Comparison of ENCODE assay signal across 21 cellular contexts in the genomic region with DNA sequence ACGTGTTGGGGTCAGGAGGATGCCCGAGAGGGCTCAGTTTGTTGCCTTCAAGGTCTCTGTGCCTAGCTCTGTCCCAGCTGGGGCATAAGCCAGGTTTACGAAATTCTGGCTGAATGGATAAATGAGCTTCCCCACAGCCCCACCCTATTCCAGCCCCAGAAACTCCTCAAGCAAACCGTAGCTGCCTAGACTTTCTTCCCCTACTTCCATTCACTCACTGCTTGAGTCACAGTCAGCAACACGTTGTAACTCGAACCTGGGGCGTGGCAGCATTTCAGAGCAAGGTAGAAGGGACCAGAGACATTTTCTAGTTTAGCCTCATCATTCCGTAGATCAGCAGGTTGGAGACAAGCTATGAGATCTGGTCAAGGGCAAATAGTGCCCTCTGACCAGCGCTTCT. TPM values are rescaled to one million over a fixed set of nuclear protein-coding genes. Genes with fewer than 3 reads are reported as not detected.
DNase-seq lines count a peak whose midpoint lies in the region; ATAC-seq, FAIRE-seq and TF ChIP-seq lines count a peak whose summit lies in the region.
"Had no signal": no experiment of that assay in that cellular context is flagged by ENCODE, and none has a peak within 500 bp of the region (broad histone marks: within the 10 kb centered on the region; RNA-seq: fewer than 3 reads in every experiment).

No MANE protein-coding gene starts in this region.

- H3K36me3 ChIP-seq in H1 (ENCODE audit: control insufficient read depth in 2 of 4, insufficient read depth in 4 of 4, low read length in 3 of 4) (no peaks in the 10 kb centered on the region), mucosa of descending colon (ENCODE audit: low read depth) (no peaks in the 10 kb centered on the region)
- H3K36me3 ChIP-seq: heart right ventricle, uterus had no signal

- no peak overlapping the region for H3K56ac ChIP-seq in H1 (replicated peaks; ENCODE audit: insufficient read length, low read depth, low read length)

- no peak overlapping the region; the same call in 1 of the 2 replicates for H2BK20ac ChIP-seq in H1 (ENCODE audit: low read length)

- no peaks in the 10 kb centered on the region for H3K79me2 ChIP-seq in H1 (ENCODE audit: control insufficient read depth in 1 of 2, insufficient read depth in 2 of 2, low read length in 2 of 2)

- H4K20me1 ChIP-seq in H1 (replicated peaks in 1 of 2; ENCODE audit: control insufficient read depth in 1 of 2, insufficient read depth in 2 of 2, low read length in 2 of 2), result peaks cover 0 to 3% of the 10 kb centered on the region in 2 experiments

- no peak overlapping the region for H4K5ac ChIP-seq in H1 (ENCODE audit: insufficient read length, low read depth, low read length)

- DNase-seq in Daoy (ENCODE audit: low read depth), result peak; percentile 11
- DNase-seq in LoVo (ENCODE audit: low spot score), result peak; percentile 25
- DNase-seq in H1 (ENCODE audit: low read depth in 1 of 2, low spot score in 2 of 2), result no peak
- no peak for DNase-seq in mucosa of descending colon
- no peak for DNase-seq in SW 1271 (lab: John Stamatoyannopoulos, UW)
- no peak for DNase-seq in HuH-7 (ENCODE audit: low spot score)
- DNase-seq: activated CD4-positive, alpha-beta memory T cell treated with anti-CD3 and anti-CD28 coated beads for 36 hours; activated naive CD8-positive, alpha-beta T cell treated with anti-CD3 and anti-CD28 coated beads, Interleukin-2, amount 10 ng/mL, durations not matched to agents 7 days and 5 days; body of pancreas; GDM1; heart right ventricle; NCI-H1105 treated with DMSO at 0.1 percent for 48 hours; NCI-H2107; NCI-H524 treated with DMSO at 0.1 percent for 48 hours; posterior cingulate gyrus; substantia nigra; T1000; uterus had no signal

- 71% methylated on average over 9 of the region's 9 CpGs; no CpG with 5 or more reads in 1 of the 2 experiments for WGBS in H1 (ENCODE audit: extremely low coverage in 1 of 2, insufficient coverage in 1 of 2, insufficient read length in 1 of 2, insufficient replicate concordance in 2 of 2, low coverage in 1 of 2, low lambda C conversion rate in 2 of 2, missing lambda C conversion rate in 1 of 2), 2 experiments

- H3K23ac ChIP-seq in H1 (ENCODE audit: insufficient read length), result no peak overlapping the region

- no peaks in the 10 kb centered on the region for H3K79me1 ChIP-seq in H1 (ENCODE audit: low read depth, low read length)

- H2BK5ac ChIP-seq in H1 (ENCODE audit: low read depth, low read length), result no peak overlapping the region

- peaks cover 3 to 19% (median 11%) of the 10 kb centered on the region in 4 experiments; a peak in 6 of 7 replicates for H3K4me1 ChIP-seq in H1 (replicated peaks in 1 of 4; ENCODE audit: control insufficient read depth in 3 of 4, insufficient read depth in 4 of 4, low read length in 3 of 4)
- H3K4me1 ChIP-seq in mucosa of descending colon (ENCODE audit: low read depth), result no peaks in the 10 kb centered on the region
- H3K4me1 ChIP-seq: body of pancreas, uterus had no signal

- no peak overlapping the region for H2AK5ac ChIP-seq in H1 (ENCODE audit: low read depth, low read length)

- no peaks in the 10 kb centered on the region for H3K23me2 ChIP-seq in H1 (ENCODE audit: low read depth, low read length)

- no peak overlapping the region for H3K14ac ChIP-seq in H1 (ENCODE audit: insufficient read length)

- H2BK120ac ChIP-seq in H1 (replicated peaks; ENCODE audit: low read depth, low read length), result no peak overlapping the region

- ATAC-seq in mucosa of descending colon (peak; percentile 28), HG02852 (IDR thresholded peaks at IDR 0.05; ENCODE audit: unreplicated experiment) (no peak)
- ATAC-seq: body of pancreas had no signal

- no peaks in the 10 kb centered on the region for H3K9me3 ChIP-seq in H1 (ENCODE audit: insufficient read depth in 2 of 2, low read depth in 1 of 2, low read length in 1 of 2)
- no peaks in the 10 kb centered on the region for H3K9me3 ChIP-seq in mucosa of descending colon
- H3K9me3 ChIP-seq: body of pancreas, heart right ventricle, uterus had no signal

- H3K4me3 ChIP-seq in H1 (ENCODE audit: extremely low read depth in 1 of 4, insufficient read depth in 2 of 4, low read depth in 3 of 4, low read length in 4 of 4), result no peak overlapping the region
- H3K4me3 ChIP-seq in mucosa of descending colon, result no peak overlapping the region
- H3K4me3 ChIP-seq: body of pancreas, heart right ventricle, uterus had no signal

- POLR2A ChIA-PET in H1 (lab: Charles Lee; ENCODE audit: partially characterized antibody), result no interaction called here

- CTCF ChIA-PET in H1 (lab: Charles Lee; ENCODE audit: partially characterized antibody), result interaction anchor here (0.7 to 2.9 kb wide), 7 partner anchors 9 to 283 kb away, joined by 3 to 9 read pairs (median 5); no protein-coding TSS in a partner anchor

- no peak overlapping the region for H4K91ac ChIP-seq in H1 (replicated peaks; ENCODE audit: insufficient read length, low read length)

- intact Hi-C loops in mucosa of descending colon (cut with DNase I, micrococcal nuclease), result no loop called here

- no peak overlapping the region for H3K27ac ChIP-seq in H1 (ENCODE audit: low read depth, low read length)
- H3K27ac ChIP-seq: body of pancreas, heart right ventricle, KMS-11, uterus had no signal

- H3K4ac ChIP-seq in H1 (replicated peaks; ENCODE audit: insufficient read length, low read depth, low read length), result no peak overlapping the region

- TF ChIP-seq CTCF in H1 (IDR thresholded peaks at IDR 0.05; ENCODE audit: control extremely low read depth in 1 of 3, insufficient read depth in 1 of 3, low read depth in 1 of 3, low read length in 3 of 3), result no peak
- no peak for TF ChIP-seq CTCF in mucosa of descending colon (IDR thresholded peaks at IDR 0.05)

- no peak overlapping the region for H3K4me2 ChIP-seq in H1 (ENCODE audit: insufficient read depth in 1 of 2, low read depth in 2 of 2, low read length in 2 of 2)
- H3K4me2 ChIP-seq: KMS-11 had no signal

- H2BK15ac ChIP-seq in H1 (ENCODE audit: low read length), result no peak overlapping the region

- no peak for TF ChIP-seq RAD21 in H1 (IDR thresholded peaks at IDR 0.05 in 1 of 2, conservative IDR thresholded peaks at IDR 0.05 in 1 of 2; ENCODE audit: low read depth in 2 of 2, low read length in 2 of 2)

- no peaks in the 10 kb centered on the region for H3K27me3 ChIP-seq in H1 (replicated peaks in 1 of 4; ENCODE audit: control insufficient read depth in 3 of 4, extremely low read depth in 1 of 4, insufficient read depth in 3 of 4, low read length in 3 of 4)
- H3K27me3 ChIP-seq: body of pancreas, heart right ventricle, uterus had no signal

- H2AFZ ChIP-seq in H1 (ENCODE audit: low read length), result no peak overlapping the region

- H3K9ac ChIP-seq in H1 (replicated peaks in 1 of 4; ENCODE audit: extremely low read depth in 1 of 4, low read depth in 3 of 4, low read length in 3 of 4), result no peak overlapping the region
- H3K9ac ChIP-seq: KMS-11 had no signal

- H4K8ac ChIP-seq in H1 (ENCODE audit: extremely low read depth, insufficient read depth, low read length), result no peak overlapping the region

- FAIRE-seq in H1 (lab: Jason Lieb, UNC), result peak; percentile 87

- H3K18ac ChIP-seq in H1 (ENCODE audit: extremely low read depth, low read length), result no peak overlapping the region

- no peak for TF ChIP-seq POLR2A in H1 (IDR thresholded peaks at IDR 0.05; ENCODE audit: control extremely low read depth in 1 of 2, low read depth in 2 of 2, low read length in 2 of 2)

- H2BK12ac ChIP-seq in H1 (ENCODE audit: low read depth, low read length), result no peak overlapping the region

- TF ChIP-seq EP300 in H1 (IDR thresholded peaks at IDR 0.05; ENCODE audit: borderline replicate concordance in 1 of 2, low read depth in 2 of 2, low read length in 2 of 2), result no peak

TF ChIP-seq in H1, 55 proteins besides CTCF, POLR2A, EP300 and RAD21 (continues in another document):
- TF ChIP-seq TAF7 (optimal IDR thresholded peaks at IDR 0.05; ENCODE audit: borderline replicate concordance, low read depth, low read length) (no peak), POU5F1 (IDR thresholded peaks at IDR 0.05; ENCODE audit: low read depth, low read length) (no peak), TEAD4 (IDR thresholded peaks at IDR 0.05; ENCODE audit: low read depth, low read length) (no peak), JUND (IDR thresholded peaks at IDR 0.05; ENCODE audit: low read length) (no peak), BRCA1 (IDR thresholded peaks at IDR 0.05; ENCODE audit: low read depth, low read length) (no peak), ASH2L (IDR thresholded peaks at IDR 0.05; ENCODE audit: low read length) (no peak), RXRA (IDR thresholded peaks at IDR 0.05; ENCODE audit: insufficient read depth, low read depth, low read length) (no peak), SRF (IDR thresholded peaks at IDR 0.05; ENCODE audit: low read depth, low read length) (no peak), GTF2F1 (IDR thresholded peaks at IDR 0.05; ENCODE audit: borderline replicate concordance, low read depth, low read length) (no peak), SIX5 (IDR thresholded peaks at IDR 0.05; ENCODE audit: low read depth, low read length) (no peak), CTBP2 (IDR thresholded peaks at IDR 0.05; ENCODE audit: borderline replicate concordance, insufficient read depth, insufficient read length, low read length) (no peak), MAFK (IDR thresholded peaks at IDR 0.05; ENCODE audit: low read depth, low read length) (no peak), CHD1 (IDR thresholded peaks at IDR 0.05; ENCODE audit: low read depth, low read length) (no peak)
- TF ChIP-seq, protein P1, sequence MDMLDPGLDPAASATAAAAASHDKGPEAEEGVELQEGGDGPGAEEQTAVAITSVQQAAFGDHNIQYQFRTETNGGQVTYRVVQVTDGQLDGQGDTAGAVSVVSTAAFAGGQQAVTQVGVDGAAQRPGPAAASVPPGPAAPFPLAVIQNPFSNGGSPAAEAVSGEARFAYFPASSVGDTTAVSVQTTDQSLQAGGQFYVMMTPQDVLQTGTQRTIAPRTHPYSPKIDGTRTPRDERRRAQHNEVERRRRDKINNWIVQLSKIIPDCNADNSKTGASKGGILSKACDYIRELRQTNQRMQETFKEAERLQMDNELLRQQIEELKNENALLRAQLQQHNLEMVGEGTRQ (IDR thresholded peaks at IDR 0.05; ENCODE audit: low read length), result no peak

RNA-seq across cellular contexts. Expression of gene NMNAT3, which starts 24.2 kb away (rescaled TPM):
- 2.0 and 3.7 TPM in 2 replicates for total RNA-seq in Daoy (2014; rRNA removed; shearing (Covaris generic))
- total RNA-seq in H1 (2021; fragmentation: NEBNext Ultra II Directional; extraction: Animal tissue kit (Norgen Biotek cat#: 25700)), result 3.5 and 4.3 TPM in 2 replicates
- polyA plus RNA-seq in H1 (2011; rRNA removed), result 4.2 and 6.3 TPM in 2 replicates
- polyA plus RNA-seq in H1 (2011; cell fraction: cytosol; rRNA removed), result 3.5 TPM
- 5.4 TPM for polyA plus RNA-seq in H1 (2011; cell fraction: nucleus; rRNA removed)
- 2.6 to 3.5 TPM (median 3.2 TPM) in 4 replicates for polyA plus RNA-seq in H1 (2012, experiment 1 of 2)
- 2.1 TPM for polyA plus RNA-seq in H1 (2012, experiment 2 of 2)
- 4.0 TPM for polyA plus RNA-seq in H1 (2013, experiment 1 of 2)
- polyA plus RNA-seq in H1 (2013, experiment 2 of 2), result 5.1 TPM
- 5.7 and 7.0 TPM in 2 replicates for polyA minus RNA-seq in H1 (2011; rRNA and poly(A)+ RNA removed)
- polyA minus RNA-seq in H1 (2011; cell fraction: cytosol; rRNA and poly(A)+ RNA removed), result 5.4 TPM
- 10.2 TPM for polyA minus RNA-seq in H1 (2011; cell fraction: nucleus; rRNA and poly(A)+ RNA removed)
- total RNA-seq in mucosa of descending colon, result 10 to 100 TPM in 2 of 3 donors, 1 to 10 TPM in 1; 7.9 to 11.9 (median 10.7) TPM
- total RNA-seq: HT1080 had no signal

Comparison
In these comparisons a context has a peak if more than half of its experiments do, and no peak if none do; other contexts are left out.
1. DNase-seq: peak in Daoy (single experiment) and LoVo (single experiment); none in H1 (0 of 2), mucosa of descending colon (0 of 3), SW 1271 (0 of 2) and HuH-7 (single experiment).